24 cellular contexts compared by ENCODE assay signal in the genomic region with DNA sequence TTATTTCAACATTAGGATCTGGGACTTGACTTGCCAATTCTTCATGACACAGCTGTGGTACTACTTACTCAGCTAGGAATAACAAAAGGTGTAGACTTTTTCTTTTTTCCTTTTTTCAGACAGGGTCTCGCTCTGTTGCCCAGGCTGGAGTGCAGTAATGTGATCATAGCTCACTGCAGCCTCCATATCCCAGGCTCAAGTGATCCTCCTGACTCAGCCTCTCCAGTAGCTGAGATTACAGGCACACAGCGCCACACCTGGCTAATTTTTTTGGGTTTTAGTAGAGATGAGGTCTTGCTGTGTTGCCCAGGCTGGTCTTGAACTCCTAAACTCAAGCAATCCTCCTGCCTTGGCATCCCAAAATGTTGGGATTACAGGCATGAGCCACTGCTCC.
"Had no signal": no experiment of that assay in that cellular context is flagged by ENCODE, and none has a peak within 500 bp of the region (broad histone marks: within the 10 kb centered on the region; RNA-seq: fewer than 3 reads in every experiment).

No MANE protein-coding gene starts in this region.

- H3K27me3 ChIP-seq: ascending aorta, breast epithelium, esophagus muscularis mucosa, gastrocnemius medialis, left lung, testis, vagina had no signal

- H3K4me1 ChIP-seq: breast epithelium, testis, vagina had no signal

- H3K4me1 Mint-ChIP-seq: activated naive CD4-positive, alpha-beta T cell treated with anti-CD3 and anti-CD28 coated beads, Interleukin-2, amount 10 ng/mL, durations not matched to agents 7 days and 5 days; central memory CD8-positive, alpha-beta T cell; stimulated activated effector memory CD8-positive, alpha-beta T cell treated with anti-CD3 and anti-CD28 coated beads, Interleukin-12 subunit alpha, Interleukin-12 subunit beta, amount 100 ng/mL, for 72 hours had no signal

- H3K27me3 Mint-ChIP-seq: activated naive CD4-positive, alpha-beta T cell treated with anti-CD3 and anti-CD28 coated beads, Interleukin-2, amount 10 ng/mL, durations not matched to agents 7 days and 5 days; central memory CD8-positive, alpha-beta T cell; effector memory CD8-positive, alpha-beta T cell; naive thymus-derived CD4-positive, alpha-beta T cell; type B pancreatic cell had no signal

- H3K36me3 ChIP-seq: breast epithelium had no signal

- ATAC-seq: effector memory CD8-positive, alpha-beta T cell; gastrocnemius medialis; left lung; naive thymus-derived CD4-positive, alpha-beta T cell; sciatic nerve; stimulated activated effector memory CD8-positive, alpha-beta T cell treated with anti-CD3 and anti-CD28 coated beads, Interleukin-12 subunit alpha, Interleukin-12 subunit beta, amount 100 ng/mL, for 72 hours had no signal

- H3K4me3 ChIP-seq: ascending aorta, breast epithelium, esophagus muscularis mucosa, gastrocnemius medialis, left lung, testis, vagina had no signal

- DNase-seq: activated CD4-positive, alpha-beta T cell treated with anti-CD3 and anti-CD28 coated beads for 1 hour; activated naive CD4-positive, alpha-beta T cell treated with anti-CD3 and anti-CD28 coated beads, Interleukin-2, amount 10 ng/mL, durations not matched to agents 7 days and 5 days; activated T-cell treated with anti-CD3 and anti-CD28 coated beads, Interleukin-2, amount 50 U/mL, for 1 hour; effector memory CD8-positive, alpha-beta T cell; gastrocnemius medialis; hippocampal formation; kidney glomerular epithelial cell; left lung; naive thymus-derived CD4-positive, alpha-beta T cell; occipital lobe; small intestine; stimulated activated CD4-positive, alpha-beta T cell treated with anti-CD3 and anti-CD28 coated beads, Interleukin-2, amount 100 ng/mL, for 24 hours; testis; WERI-Rb-1 had no signal

- H3K4me3 Mint-ChIP-seq: activated naive CD4-positive, alpha-beta T cell treated with anti-CD3 and anti-CD28 coated beads, Interleukin-2, amount 10 ng/mL, durations not matched to agents 7 days and 5 days; central memory CD8-positive, alpha-beta T cell; effector memory CD8-positive, alpha-beta T cell; naive thymus-derived CD4-positive, alpha-beta T cell; neural crest cell; stimulated activated effector memory CD8-positive, alpha-beta T cell treated with anti-CD3 and anti-CD28 coated beads, Interleukin-12 subunit alpha, Interleukin-12 subunit beta, amount 100 ng/mL, for 72 hours; type B pancreatic cell had no signal

- H3K9me3 ChIP-seq: ascending aorta, breast epithelium, esophagus muscularis mucosa, gastrocnemius medialis, left lung, testis, vagina had no signal

- H3K9me3 Mint-ChIP-seq: activated naive CD4-positive, alpha-beta T cell treated with anti-CD3 and anti-CD28 coated beads, Interleukin-2, amount 10 ng/mL, durations not matched to agents 7 days and 5 days; activated T-helper 2 cell treated with anti-CD3 and anti-CD28 coated beads, Interferon-gamma antibody, Interleukin-2, Interleukin-4, amounts not matched to agents 10 μg/mL and 5 μg/mL and 100 μg/mL, durations not matched to agents 14 hours and 24 hours and 36 hours; central memory CD8-positive, alpha-beta T cell; effector memory CD8-positive, alpha-beta T cell; naive thymus-derived CD4-positive, alpha-beta T cell; neural crest cell; stimulated activated effector memory CD8-positive, alpha-beta T cell treated with anti-CD3 and anti-CD28 coated beads, Interleukin-12 subunit alpha, Interleukin-12 subunit beta, amount 100 ng/mL, for 72 hours; type B pancreatic cell had no signal

- H3K27ac ChIP-seq: ascending aorta, breast epithelium, esophagus muscularis mucosa, gastrocnemius medialis, left lung, testis, vagina, WERI-Rb-1 had no signal

- H3K27ac Mint-ChIP-seq: activated naive CD4-positive, alpha-beta T cell treated with anti-CD3 and anti-CD28 coated beads, Interleukin-2, amount 10 ng/mL, durations not matched to agents 7 days and 5 days; activated T-helper 2 cell treated with anti-CD3 and anti-CD28 coated beads, Interferon-gamma antibody, Interleukin-2, Interleukin-4, amounts not matched to agents 10 μg/mL and 5 μg/mL and 100 μg/mL, durations not matched to agents 14 hours and 24 hours and 36 hours; effector memory CD8-positive, alpha-beta T cell; naive thymus-derived CD4-positive, alpha-beta T cell; stimulated activated effector memory CD8-positive, alpha-beta T cell treated with anti-CD3 and anti-CD28 coated beads, Interleukin-12 subunit alpha, Interleukin-12 subunit beta, amount 100 ng/mL, for 72 hours; type B pancreatic cell had no signal
